25 cellular contexts compared by ENCODE assay signal in genomic region chr11:132134322-132134721, GRCh38.
DNase-seq lines count a peak whose midpoint lies in the region; ATAC-seq and TF ChIP-seq lines count a peak whose summit lies in the region.
"Had no signal": no experiment of that assay in that cellular context is flagged by ENCODE, and none has a peak within 500 bp of the region (broad histone marks: within the 10 kb centered on the region; RNA-seq: fewer than 3 reads in every experiment).

No MANE protein-coding gene starts in this region.

- no peaks in the 10 kb centered on the region for H3K36me3 ChIP-seq in esophagus muscularis mucosa
- H3K36me3 ChIP-seq: left ventricle myocardium inferior, spleen had no signal

- WGBS in esophagus muscularis mucosa = 84% methylated on average over 5 of the region's 5 CpGs

- H3K9me3 Mint-ChIP-seq in activated naive CD8-positive, alpha-beta T cell treated with anti-CD3 and anti-CD28 coated beads for 36 hours = no peaks in the 10 kb centered on the region
- H3K9me3 Mint-ChIP-seq: activated T-helper 2 cell treated with anti-CD3 and anti-CD28 coated beads, Interferon-gamma antibody, Interleukin-2, Interleukin-4, amounts not matched to agents 10 μg/mL and 5 μg/mL and 100 μg/mL, durations not matched to agents 14 hours and 24 hours and 36 hours; mesothelial cell of epicardium; stimulated activated naive CD8-positive, alpha-beta T cell treated with anti-CD3 and anti-CD28 coated beads, Interleukin-15, Interleukin-2, amounts not matched to agents 100 ng/mL and 50 ng/mL, for 24 hours had no signal

- no peaks in the 10 kb centered on the region for H3K4me1 Mint-ChIP-seq in activated naive CD8-positive, alpha-beta T cell treated with anti-CD3 and anti-CD28 coated beads for 36 hours
- H3K4me1 Mint-ChIP-seq: activated CD4-positive, alpha-beta T cell treated with anti-CD3 and anti-CD28 coated beads for 36 hours; mesothelial cell of epicardium had no signal

- TF ChIP-seq CTCF in esophagus muscularis mucosa (IDR thresholded peaks at IDR 0.05) = no peak

- H3K9me3 ChIP-seq in esophagus muscularis mucosa = no peaks in the 10 kb centered on the region
- H3K9me3 ChIP-seq: left ventricle myocardium inferior, spleen, testis had no signal

- intact Hi-C loops in esophagus muscularis mucosa (cut with DNase I) = no loop called here

- DNase-seq in ELR (ENCODE audit: low read depth) (peak; percentile 86), M059J (ENCODE audit: low read depth) (peak; percentile 20), SW480 (ENCODE audit: low spot score) (peak; percentile 43), foreskin melanocyte (peak; percentile 68), esophagus muscularis mucosa (ENCODE audit: extremely low spot score) (no peak), COLO829 (ENCODE audit: low spot score) (no peak)
- no peak for DNase-seq in activated naive CD8-positive, alpha-beta T cell treated with anti-CD3 and anti-CD28 coated beads for 36 hours
- DNase-seq: activated CD4-positive, alpha-beta T cell treated with anti-CD3 and anti-CD28 coated beads for 36 hours; activated naive CD4-positive, alpha-beta T cell treated with anti-CD3 and anti-CD28 coated beads, Interleukin-2, amount 50 U/mL, for 16 hours; amygdala; DMS79 treated with DMSO at 0.1 percent for 48 hours; left ventricle myocardium inferior; NCI-H1694 treated with DMSO at 0.1 percent for 48 hours; right cardiac atrium; Right ventricle myocardium superior; spleen; stimulated activated CD8-positive, alpha-beta memory T cell treated with anti-CD3 and anti-CD28 coated beads, Interleukin-4, amount 100 ng/mL, for 48 hours; testis had no signal

- no peak for TF ChIP-seq POLR2A in esophagus muscularis mucosa (IDR thresholded peaks at IDR 0.05; ENCODE audit: low read depth)

- ATAC-seq in HG03354 (IDR thresholded peaks at IDR 0.05; ENCODE audit: poor library complexity, severe bottlenecking, unreplicated experiment) = no peak
- ATAC-seq: activated CD4-positive, alpha-beta T cell treated with anti-CD3 and anti-CD28 coated beads for 36 hours; right cardiac atrium had no signal

- H3K36me3 Mint-ChIP-seq in activated naive CD8-positive, alpha-beta T cell treated with anti-CD3 and anti-CD28 coated beads for 36 hours = no peaks in the 10 kb centered on the region
- H3K36me3 Mint-ChIP-seq: mesothelial cell of epicardium had no signal

- H3K27me3 ChIP-seq in esophagus muscularis mucosa = no peaks in the 10 kb centered on the region
- H3K27me3 ChIP-seq: spleen, testis had no signal

- no peak overlapping the region for H3K27ac Mint-ChIP-seq in activated naive CD8-positive, alpha-beta T cell treated with anti-CD3 and anti-CD28 coated beads for 36 hours
- H3K27ac Mint-ChIP-seq: activated CD4-positive, alpha-beta T cell treated with anti-CD3 and anti-CD28 coated beads for 36 hours; activated T-helper 2 cell treated with anti-CD3 and anti-CD28 coated beads, Interferon-gamma antibody, Interleukin-2, Interleukin-4, amounts not matched to agents 10 μg/mL and 5 μg/mL and 100 μg/mL, durations not matched to agents 14 hours and 24 hours and 36 hours; mesothelial cell of epicardium; stimulated activated naive CD8-positive, alpha-beta T cell treated with anti-CD3 and anti-CD28 coated beads, Interleukin-15, Interleukin-2, amounts not matched to agents 100 ng/mL and 50 ng/mL, for 24 hours had no signal

- H3K4me3 ChIP-seq in esophagus muscularis mucosa = no peak overlapping the region
- H3K4me3 ChIP-seq: left ventricle myocardium inferior, spleen, testis had no signal

- no peak for TF ChIP-seq EP300 in esophagus muscularis mucosa (IDR thresholded peaks at IDR 0.05)

- peaks cover 0 to 3% (median 0%) of the 10 kb centered on the region in 4 donors for H3K4me1 ChIP-seq in esophagus muscularis mucosa
- H3K4me1 ChIP-seq: left ventricle myocardium inferior, spleen, testis had no signal

- H3K4me3 Mint-ChIP-seq in activated naive CD8-positive, alpha-beta T cell treated with anti-CD3 and anti-CD28 coated beads for 36 hours = no peak overlapping the region
- H3K4me3 Mint-ChIP-seq: activated CD4-positive, alpha-beta T cell treated with anti-CD3 and anti-CD28 coated beads for 36 hours; mesothelial cell of epicardium; stimulated activated naive CD8-positive, alpha-beta T cell treated with anti-CD3 and anti-CD28 coated beads, Interleukin-15, Interleukin-2, amounts not matched to agents 100 ng/mL and 50 ng/mL, for 24 hours had no signal

- no peaks in the 10 kb centered on the region for H3K27me3 Mint-ChIP-seq in activated naive CD8-positive, alpha-beta T cell treated with anti-CD3 and anti-CD28 coated beads for 36 hours
- H3K27me3 Mint-ChIP-seq: stimulated activated naive CD8-positive, alpha-beta T cell treated with anti-CD3 and anti-CD28 coated beads, Interleukin-15, Interleukin-2, amounts not matched to agents 100 ng/mL and 50 ng/mL, for 24 hours had no signal

- H3K27ac ChIP-seq in esophagus muscularis mucosa (replicated peaks in 1 of 4) = no peak overlapping the region
- H3K27ac ChIP-seq: C4-2B, left ventricle myocardium inferior, parathyroid adenoma, spleen, testis, VCaP had no signal

Comparison
In these comparisons a context has a peak if more than half of its experiments do, and no peak if none do; other contexts are left out.
1. DNase-seq: peak in ELR (single experiment), M059J (single experiment), SW480 (single experiment) and foreskin melanocyte (single experiment); none in esophagus muscularis mucosa (single experiment), activated naive CD8-positive, alpha-beta T cell treated with anti-CD3 and anti-CD28 coated beads for 36 hours (single experiment) and COLO829 (single experiment).